ENCODE assay signal across 16 cellular contexts in the genomic region with DNA sequence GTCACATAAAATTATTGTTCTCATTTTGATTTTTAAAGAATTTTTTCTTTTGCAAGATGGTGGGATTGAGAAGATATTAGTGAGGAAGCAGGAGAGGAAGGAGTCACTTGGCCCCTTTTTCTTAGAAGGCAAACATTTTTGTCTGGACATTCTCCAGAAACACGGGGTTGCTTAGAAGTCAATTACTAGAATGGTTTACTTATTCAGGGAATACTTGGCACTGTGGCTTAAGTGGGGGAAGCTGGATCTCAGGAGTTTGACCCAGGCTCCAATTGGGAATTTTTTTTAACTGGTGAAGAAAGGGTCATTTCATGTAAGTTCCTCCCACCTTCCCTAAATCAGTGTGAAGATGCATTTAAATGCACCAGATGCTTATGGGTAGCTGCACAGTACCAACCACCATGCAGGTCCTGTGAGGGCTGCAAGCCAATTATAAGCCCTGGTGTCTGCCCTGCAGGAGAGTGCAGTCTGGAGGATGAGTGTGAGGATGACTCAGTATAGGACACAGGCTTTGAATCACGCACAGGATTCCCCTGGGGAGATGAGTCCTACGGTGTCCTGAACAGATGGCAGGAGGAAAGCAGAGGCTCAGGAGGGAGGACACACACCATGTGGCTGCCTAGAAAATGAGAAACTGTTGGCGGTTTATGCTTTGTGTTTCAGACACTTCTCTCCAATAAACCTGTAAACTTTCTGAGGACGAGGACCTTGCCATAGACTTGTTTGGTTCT.
DNase-seq lines count a peak whose midpoint lies in the region; ATAC-seq and TF ChIP-seq lines count a peak whose summit lies in the region.
"Had no signal": no experiment of that assay in that cellular context is flagged by ENCODE, and none has a peak within 500 bp of the region (broad histone marks: within the 10 kb centered on the region; RNA-seq: fewer than 3 reads in every experiment).

No MANE protein-coding gene starts in this region.

- H3K4me3 Mint-ChIP-seq in activated T-helper 17 cell treated with anti-CD3 and anti-CD28 coated beads, Interleukin-2, amount 50 U/mL, for 72 hours, result no peak overlapping the region
- no peak overlapping the region for H3K4me3 Mint-ChIP-seq in activated T-helper 2 cell treated with anti-CD3 and anti-CD28 coated beads, Interferon-gamma antibody, Interleukin-2, Interleukin-4, amounts not matched to agents 10 μg/mL and 5 μg/mL and 100 μg/mL, durations not matched to agents 14 hours and 24 hours and 36 hours (ENCODE audit: low read depth)
- H3K4me3 Mint-ChIP-seq: activated T-helper 1 cell treated with anti-CD3 and anti-CD28 coated beads, Interleukin-12 subunit alpha, Interleukin-12 subunit beta, Interleukin-2, Interleukin-4 antibody, amounts not matched to agents 30 ng/mL and 10 ng/mL and 1 ng/mL, durations not matched to agents 14 hours and 24 hours and 36 hours; CD8-positive, alpha-beta T cell; T-helper 2 cell treated with Interferon-gamma antibody and Interleukin-4, amounts not matched to agents 5 μg/mL and 100 μg/mL, for 36 hours had no signal

- H3K36me3 ChIP-seq in MG63 (no peaks in the 10 kb centered on the region), heart right ventricle (no peaks in the 10 kb centered on the region)
- H3K36me3 ChIP-seq: HAP-1 had no signal

- peak; percentile 42 for ATAC-seq in activated T-helper 17 cell treated with anti-CD3 and anti-CD28 coated beads, Interleukin-2, amount 50 U/mL, for 72 hours (replicated peaks)
- no peak for ATAC-seq in heart right ventricle
- no peak for ATAC-seq in HG03342 (IDR thresholded peaks at IDR 0.05; ENCODE audit: unreplicated experiment)
- ATAC-seq in GM19351 (IDR thresholded peaks at IDR 0.05; ENCODE audit: unreplicated experiment), result no peak
- ATAC-seq: CD8-positive, alpha-beta T cell had no signal

- peak; percentile 89 for DNase-seq in DMS 273 treated with DMSO at 0.1 percent for 48 hours (lab: John Stamatoyannopoulos, UW)
- DNase-seq in MG63, result peak; percentile 67
- peak; percentile 29 for DNase-seq in left kidney (ENCODE audit: low read depth, low spot score)
- DNase-seq in activated T-helper 2 cell treated with anti-CD3 and anti-CD28 coated beads, Interferon-gamma antibody, Interleukin-2, Interleukin-4, amounts not matched to agents 10 μg/mL and 5 μg/mL and 100 μg/mL, durations not matched to agents 14 hours and 24 hours and 36 hours (ENCODE audit: low spot score), result no peak
- no peak for DNase-seq in heart right ventricle
- DNase-seq: activated CD4-positive, alpha-beta T cell treated with anti-CD3 and anti-CD28 coated beads, Interleukin-2, amount 50 U/mL, for 48 hours; CD8-positive, alpha-beta T cell; midbrain; stimulated activated naive CD4-positive, alpha-beta T cell treated with Interleukin-2 at 50 U/mL for 16 hours had no signal

- H3K27me3 Mint-ChIP-seq in activated T-helper 17 cell treated with anti-CD3 and anti-CD28 coated beads, Interleukin-2, amount 50 U/mL, for 72 hours, result peaks cover 2% of the 10 kb centered on the region
- peaks cover 7% of the 10 kb centered on the region for H3K27me3 Mint-ChIP-seq in activated T-helper 2 cell treated with anti-CD3 and anti-CD28 coated beads, Interferon-gamma antibody, Interleukin-2, Interleukin-4, amounts not matched to agents 10 μg/mL and 5 μg/mL and 100 μg/mL, durations not matched to agents 14 hours and 24 hours and 36 hours (ENCODE audit: low read depth)

- peaks cover 0 to 6% (median 0%) of the 10 kb centered on the region in 9 donors for H3K4me1 ChIP-seq in heart right ventricle
- H3K4me1 ChIP-seq: HAP-1 had no signal

- intact Hi-C loops in activated T-helper 2 cell treated with anti-CD3 and anti-CD28 coated beads, Interferon-gamma antibody, Interleukin-2, Interleukin-4, amounts not matched to agents 10 μg/mL and 5 μg/mL and 100 μg/mL, durations not matched to agents 14 hours and 24 hours and 36 hours (cut with micrococcal nuclease), result no loop called here
- intact Hi-C loops in heart right ventricle (cut with DNase I), result no loop called here

- no peak overlapping the region for H3K4me3 ChIP-seq in MG63
- no peak overlapping the region for H3K4me3 ChIP-seq in heart right ventricle
- H3K4me3 ChIP-seq: HAP-1, skin epidermis had no signal

- H3K9me3 Mint-ChIP-seq in activated T-helper 17 cell treated with anti-CD3 and anti-CD28 coated beads, Interleukin-2, amount 50 U/mL, for 72 hours, result no peaks in the 10 kb centered on the region
- H3K9me3 Mint-ChIP-seq in activated T-helper 2 cell treated with anti-CD3 and anti-CD28 coated beads, Interferon-gamma antibody, Interleukin-2, Interleukin-4, amounts not matched to agents 10 μg/mL and 5 μg/mL and 100 μg/mL, durations not matched to agents 14 hours and 24 hours and 36 hours, result no peaks in the 10 kb centered on the region
- H3K9me3 Mint-ChIP-seq: activated T-helper 1 cell treated with anti-CD3 and anti-CD28 coated beads, Interleukin-12 subunit alpha, Interleukin-12 subunit beta, Interleukin-2, Interleukin-4 antibody, amounts not matched to agents 30 ng/mL and 10 ng/mL and 1 ng/mL, durations not matched to agents 14 hours and 24 hours and 36 hours; CD8-positive, alpha-beta T cell; T-helper 2 cell treated with Interferon-gamma antibody and Interleukin-4, amounts not matched to agents 5 μg/mL and 100 μg/mL, for 36 hours had no signal

- H3K27ac Mint-ChIP-seq in activated T-helper 17 cell treated with anti-CD3 and anti-CD28 coated beads, Interleukin-2, amount 50 U/mL, for 72 hours, result no peak overlapping the region
- no peak overlapping the region for H3K27ac Mint-ChIP-seq in activated T-helper 2 cell treated with anti-CD3 and anti-CD28 coated beads, Interferon-gamma antibody, Interleukin-2, Interleukin-4, amounts not matched to agents 10 μg/mL and 5 μg/mL and 100 μg/mL, durations not matched to agents 14 hours and 24 hours and 36 hours
- H3K27ac Mint-ChIP-seq: activated T-helper 1 cell treated with anti-CD3 and anti-CD28 coated beads, Interleukin-12 subunit alpha, Interleukin-12 subunit beta, Interleukin-2, Interleukin-4 antibody, amounts not matched to agents 30 ng/mL and 10 ng/mL and 1 ng/mL, durations not matched to agents 14 hours and 24 hours and 36 hours; CD8-positive, alpha-beta T cell; T-helper 2 cell treated with Interferon-gamma antibody and Interleukin-4, amounts not matched to agents 5 μg/mL and 100 μg/mL, for 36 hours had no signal

- H3K4me1 Mint-ChIP-seq in activated T-helper 17 cell treated with anti-CD3 and anti-CD28 coated beads, Interleukin-2, amount 50 U/mL, for 72 hours, result no peaks in the 10 kb centered on the region
- no peaks in the 10 kb centered on the region for H3K4me1 Mint-ChIP-seq in activated T-helper 2 cell treated with anti-CD3 and anti-CD28 coated beads, Interferon-gamma antibody, Interleukin-2, Interleukin-4, amounts not matched to agents 10 μg/mL and 5 μg/mL and 100 μg/mL, durations not matched to agents 14 hours and 24 hours and 36 hours (ENCODE audit: low read depth)

- H3K27ac ChIP-seq in heart right ventricle, result no peak overlapping the region
- H3K27ac ChIP-seq: skin epidermis had no signal

- no peaks in the 10 kb centered on the region for H3K9me3 ChIP-seq in MG63
- H3K9me3 ChIP-seq in heart right ventricle, result no peaks in the 10 kb centered on the region
- H3K9me3 ChIP-seq: HAP-1 had no signal

- TF ChIP-seq CTCF in heart right ventricle (IDR thresholded peaks at IDR 0.05), result no peak

- no peaks in the 10 kb centered on the region for H3K27me3 ChIP-seq in MG63
- no peaks in the 10 kb centered on the region for H3K27me3 ChIP-seq in heart right ventricle

- H3K36me3 Mint-ChIP-seq in activated T-helper 17 cell treated with anti-CD3 and anti-CD28 coated beads, Interleukin-2, amount 50 U/mL, for 72 hours (ENCODE audit: low read depth), result no peaks in the 10 kb centered on the region
- no peaks in the 10 kb centered on the region for H3K36me3 Mint-ChIP-seq in activated T-helper 2 cell treated with anti-CD3 and anti-CD28 coated beads, Interferon-gamma antibody, Interleukin-2, Interleukin-4, amounts not matched to agents 10 μg/mL and 5 μg/mL and 100 μg/mL, durations not matched to agents 14 hours and 24 hours and 36 hours (ENCODE audit: low read depth)
- H3K36me3 Mint-ChIP-seq: CD8-positive, alpha-beta T cell had no signal

- 64 to 76% methylated on average over 5 of the region's 5 CpGs for WGBS in heart right ventricle, 2 donors

Comparison
In these comparisons a context has a peak if more than half of its experiments do, and no peak if none do; other contexts are left out.
1. DNase-seq: peak in DMS 273 treated with DMSO at 0.1 percent for 48 hours (single experiment), MG63 (single experiment) and left kidney (single experiment); none in activated T-helper 2 cell treated with anti-CD3 and anti-CD28 coated beads, Interferon-gamma antibody, Interleukin-2, Interleukin-4, amounts not matched to agents 10 μg/mL and 5 μg/mL and 100 μg/mL, durations not matched to agents 14 hours and 24 hours and 36 hours (single experiment) and heart right ventricle (0 of 2).